1 cellular context compared by ENCODE assay signal in the genomic region with DNA sequence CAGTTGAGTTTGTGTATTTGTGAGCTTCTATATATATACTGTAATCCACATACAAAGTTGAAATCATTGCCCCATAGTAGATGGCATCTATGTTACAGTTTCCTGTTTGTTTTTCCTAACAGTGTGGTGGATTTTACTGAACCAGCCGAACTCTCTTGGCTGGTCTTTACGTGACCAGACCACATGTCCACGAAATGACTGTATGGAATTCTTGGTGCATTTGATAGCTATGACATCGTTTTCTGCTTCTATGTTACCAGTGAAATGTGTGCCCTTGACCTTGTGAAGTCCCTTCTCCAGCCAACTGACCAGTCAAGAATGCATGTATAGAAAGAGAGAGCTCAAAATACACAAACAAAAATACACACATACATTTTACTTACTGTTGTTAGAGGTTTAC.
TF ChIP-seq lines count a peak whose summit lies in the region.

No MANE protein-coding gene starts in this region.

TF ChIP-seq in GM23338, 12 proteins besides CTCF, POLR2A, EP300 and RAD21 (continued from another document):
- TF ChIP-seq, protein P1, sequence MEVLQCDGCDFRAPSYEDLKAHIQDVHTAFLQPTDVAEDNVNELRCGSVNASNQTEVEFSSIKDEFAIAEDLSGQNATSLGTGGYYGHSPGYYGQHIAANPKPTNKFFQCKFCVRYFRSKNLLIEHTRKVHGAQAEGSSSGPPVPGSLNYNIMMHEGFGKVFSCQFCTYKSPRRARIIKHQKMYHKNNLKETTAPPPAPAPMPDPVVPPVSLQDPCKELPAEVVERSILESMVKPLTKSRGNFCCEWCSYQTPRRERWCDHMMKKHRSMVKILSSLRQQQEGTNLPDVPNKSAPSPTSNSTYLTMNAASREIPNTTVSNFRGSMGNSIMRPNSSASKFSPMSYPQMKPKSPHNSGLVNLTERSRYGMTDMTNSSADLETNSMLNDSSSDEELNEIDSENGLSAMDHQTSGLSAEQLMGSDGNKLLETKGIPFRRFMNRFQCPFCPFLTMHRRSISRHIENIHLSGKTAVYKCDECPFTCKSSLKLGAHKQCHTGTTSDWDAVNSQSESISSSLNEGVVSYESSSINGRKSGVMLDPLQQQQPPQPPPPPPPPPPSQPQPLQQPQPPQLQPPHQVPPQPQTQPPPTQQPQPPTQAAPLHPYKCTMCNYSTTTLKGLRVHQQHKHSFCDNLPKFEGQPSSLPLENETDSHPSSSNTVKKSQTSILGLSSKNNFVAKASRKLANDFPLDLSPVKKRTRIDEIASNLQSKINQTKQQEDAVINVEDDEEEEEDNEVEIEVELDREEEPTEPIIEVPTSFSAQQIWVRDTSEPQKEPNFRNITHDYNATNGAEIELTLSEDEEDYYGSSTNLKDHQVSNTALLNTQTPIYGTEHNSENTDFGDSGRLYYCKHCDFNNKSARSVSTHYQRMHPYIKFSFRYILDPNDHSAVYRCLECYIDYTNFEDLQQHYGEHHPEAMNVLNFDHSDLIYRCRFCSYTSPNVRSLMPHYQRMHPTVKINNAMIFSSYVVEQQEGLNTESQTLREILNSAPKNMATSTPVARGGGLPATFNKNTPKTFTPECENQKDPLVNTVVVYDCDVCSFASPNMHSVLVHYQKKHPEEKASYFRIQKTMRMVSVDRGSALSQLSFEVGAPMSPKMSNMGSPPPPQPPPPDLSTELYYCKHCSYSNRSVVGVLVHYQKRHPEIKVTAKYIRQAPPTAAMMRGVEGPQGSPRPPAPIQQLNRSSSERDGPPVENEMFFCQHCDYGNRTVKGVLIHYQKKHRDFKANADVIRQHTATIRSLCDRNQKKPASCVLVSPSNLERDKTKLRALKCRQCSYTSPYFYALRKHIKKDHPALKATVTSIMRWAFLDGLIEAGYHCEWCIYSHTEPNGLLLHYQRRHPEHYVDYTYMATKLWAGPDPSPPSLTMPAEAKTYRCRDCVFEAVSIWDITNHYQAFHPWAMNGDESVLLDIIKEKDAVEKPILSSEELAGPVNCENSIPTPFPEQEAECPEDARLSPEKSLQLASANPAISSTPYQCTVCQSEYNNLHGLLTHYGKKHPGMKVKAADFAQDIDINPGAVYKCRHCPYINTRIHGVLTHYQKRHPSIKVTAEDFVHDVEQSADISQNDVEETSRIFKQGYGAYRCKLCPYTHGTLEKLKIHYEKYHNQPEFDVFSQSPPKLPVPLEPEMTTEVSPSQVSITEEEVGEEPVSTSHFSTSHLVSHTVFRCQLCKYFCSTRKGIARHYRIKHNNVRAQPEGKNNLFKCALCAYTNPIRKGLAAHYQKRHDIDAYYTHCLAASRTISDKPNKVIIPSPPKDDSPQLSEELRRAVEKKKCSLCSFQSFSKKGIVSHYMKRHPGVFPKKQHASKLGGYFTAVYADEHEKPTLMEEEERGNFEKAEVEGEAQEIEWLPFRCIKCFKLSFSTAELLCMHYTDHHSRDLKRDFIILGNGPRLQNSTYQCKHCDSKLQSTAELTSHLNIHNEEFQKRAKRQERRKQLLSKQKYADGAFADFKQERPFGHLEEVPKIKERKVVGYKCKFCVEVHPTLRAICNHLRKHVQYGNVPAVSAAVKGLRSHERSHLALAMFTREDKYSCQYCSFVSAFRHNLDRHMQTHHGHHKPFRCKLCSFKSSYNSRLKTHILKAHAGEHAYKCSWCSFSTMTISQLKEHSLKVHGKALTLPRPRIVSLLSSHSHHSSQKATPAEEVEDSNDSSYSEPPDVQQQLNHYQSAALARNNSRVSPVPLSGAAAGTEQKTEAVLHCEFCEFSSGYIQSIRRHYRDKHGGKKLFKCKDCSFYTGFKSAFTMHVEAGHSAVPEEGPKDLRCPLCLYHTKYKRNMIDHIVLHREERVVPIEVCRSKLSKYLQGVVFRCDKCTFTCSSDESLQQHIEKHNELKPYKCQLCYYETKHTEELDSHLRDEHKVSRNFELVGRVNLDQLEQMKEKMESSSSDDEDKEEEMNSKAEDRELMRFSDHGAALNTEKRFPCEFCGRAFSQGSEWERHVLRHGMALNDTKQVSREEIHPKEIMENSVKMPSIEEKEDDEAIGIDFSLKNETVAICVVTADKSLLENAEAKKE (CRISPR knock-in tag; IDR thresholded peaks at IDR 0.05) = no peak
- TF ChIP-seq, protein P2, sequence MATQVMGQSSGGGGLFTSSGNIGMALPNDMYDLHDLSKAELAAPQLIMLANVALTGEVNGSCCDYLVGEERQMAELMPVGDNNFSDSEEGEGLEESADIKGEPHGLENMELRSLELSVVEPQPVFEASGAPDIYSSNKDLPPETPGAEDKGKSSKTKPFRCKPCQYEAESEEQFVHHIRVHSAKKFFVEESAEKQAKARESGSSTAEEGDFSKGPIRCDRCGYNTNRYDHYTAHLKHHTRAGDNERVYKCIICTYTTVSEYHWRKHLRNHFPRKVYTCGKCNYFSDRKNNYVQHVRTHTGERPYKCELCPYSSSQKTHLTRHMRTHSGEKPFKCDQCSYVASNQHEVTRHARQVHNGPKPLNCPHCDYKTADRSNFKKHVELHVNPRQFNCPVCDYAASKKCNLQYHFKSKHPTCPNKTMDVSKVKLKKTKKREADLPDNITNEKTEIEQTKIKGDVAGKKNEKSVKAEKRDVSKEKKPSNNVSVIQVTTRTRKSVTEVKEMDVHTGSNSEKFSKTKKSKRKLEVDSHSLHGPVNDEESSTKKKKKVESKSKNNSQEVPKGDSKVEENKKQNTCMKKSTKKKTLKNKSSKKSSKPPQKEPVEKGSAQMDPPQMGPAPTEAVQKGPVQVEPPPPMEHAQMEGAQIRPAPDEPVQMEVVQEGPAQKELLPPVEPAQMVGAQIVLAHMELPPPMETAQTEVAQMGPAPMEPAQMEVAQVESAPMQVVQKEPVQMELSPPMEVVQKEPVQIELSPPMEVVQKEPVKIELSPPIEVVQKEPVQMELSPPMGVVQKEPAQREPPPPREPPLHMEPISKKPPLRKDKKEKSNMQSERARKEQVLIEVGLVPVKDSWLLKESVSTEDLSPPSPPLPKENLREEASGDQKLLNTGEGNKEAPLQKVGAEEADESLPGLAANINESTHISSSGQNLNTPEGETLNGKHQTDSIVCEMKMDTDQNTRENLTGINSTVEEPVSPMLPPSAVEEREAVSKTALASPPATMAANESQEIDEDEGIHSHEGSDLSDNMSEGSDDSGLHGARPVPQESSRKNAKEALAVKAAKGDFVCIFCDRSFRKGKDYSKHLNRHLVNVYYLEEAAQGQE (IDR thresholded peaks at IDR 0.05; ENCODE audit: unreplicated experiment) = no peak
- no peak for TF ChIP-seq STAT1 (IDR thresholded peaks at IDR 0.05; ENCODE audit: unreplicated experiment)
- no peak for TF ChIP-seq ZNF114 (CRISPR knock-in tag; IDR thresholded peaks at IDR 0.05)
- no peak for TF ChIP-seq EZH2phosphoT487 (IDR thresholded peaks at IDR 0.05; ENCODE audit: unreplicated experiment)
- TF ChIP-seq POLR2AphosphoS5 (IDR thresholded peaks at IDR 0.05; ENCODE audit: low read depth) = no peak
